Comparison of ENCODE assay signal across 9 cellular contexts in the genomic region with DNA sequence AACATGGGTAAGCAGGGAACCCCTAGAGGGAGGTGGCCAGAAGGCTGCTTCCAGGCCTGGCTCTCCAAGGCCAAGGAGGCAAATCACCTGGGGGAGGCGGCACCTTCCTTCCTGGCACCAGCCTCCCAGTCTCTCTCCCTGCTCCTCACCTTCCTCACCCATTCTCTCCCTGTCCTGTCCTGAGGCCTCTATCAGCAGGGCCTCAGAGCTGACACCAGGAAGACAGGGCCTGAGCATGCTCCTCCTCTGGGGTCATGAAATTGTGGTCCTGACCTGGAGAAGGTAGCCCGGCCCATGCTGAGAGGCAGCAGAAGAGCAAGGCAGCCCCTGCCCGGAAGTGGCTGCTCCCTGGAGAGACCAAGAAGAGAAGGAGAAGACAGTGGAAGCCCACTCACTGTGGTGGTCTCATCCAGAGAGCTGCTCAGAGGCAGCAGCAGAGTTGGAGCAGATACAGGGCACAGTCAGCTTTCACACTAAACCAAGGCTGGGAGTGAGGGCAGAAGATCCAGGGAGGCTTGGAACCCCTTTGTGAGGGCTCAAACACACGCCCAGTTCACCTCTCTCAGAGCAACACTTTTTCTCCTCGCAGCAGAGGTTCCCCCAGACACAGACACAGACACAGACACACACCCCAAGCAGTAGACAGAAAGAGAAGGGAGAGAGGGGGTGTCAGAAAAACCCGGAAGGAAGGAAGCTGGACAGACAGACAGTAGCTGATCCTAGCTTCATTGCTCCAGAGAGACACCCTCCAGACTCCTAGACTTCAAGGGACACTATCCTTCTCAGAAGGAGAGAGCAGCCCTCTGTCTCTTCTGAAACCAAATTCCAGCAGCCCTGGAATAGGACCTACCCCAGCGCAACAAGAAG. TPM values are rescaled to one million over a fixed set of nuclear protein-coding genes. Genes with fewer than 3 reads are reported as not detected.
A peak's percentile ranks its signal among the peaks of the same experiment; 100 is the strongest.
DNase-seq lines count a peak whose midpoint lies in the region; ATAC-seq, FAIRE-seq and TF ChIP-seq lines count a peak whose summit lies in the region.
"Had no signal": no experiment of that assay in that cellular context is flagged by ENCODE, and none has a peak within 500 bp of the region (broad histone marks: within the 10 kb centered on the region; RNA-seq: fewer than 3 reads in every experiment).

No MANE protein-coding gene starts in this region.

- H3K27me3 ChIP-seq in gastroesophageal sphincter (no peaks in the 10 kb centered on the region), sigmoid colon (no peaks in the 10 kb centered on the region)

- DNase-seq in GM18507 (ENCODE audit: extremely low spot score, insufficient read length, low read depth) (no peak), activated B cell treated with CpG ODN at 0.5 μM for 24 hours (no peak), sigmoid colon (peak; percentile 65), COLO829 (ENCODE audit: low spot score) (no peak), DMS79 treated with DMSO at 0.1 percent for 48 hours (lab: John Stamatoyannopoulos, UW) (no peak)

- POLR2A ChIA-PET in activated B cell treated with CpG ODN at 0.5 μM for 24 hours (lab: Charles Lee) = interaction anchor here (0.6 to 6.0 kb wide), 11 partner anchors 11 to 246 kb away, joined by 3 to 109 read pairs (median 4); a partner anchor contains a TSS

- peaks cover 2% of the 10 kb centered on the region for H3K27me3 Mint-ChIP-seq in activated B cell treated with CpG ODN at 0.5 μM for 24 hours

- H3K27ac Mint-ChIP-seq in activated B cell treated with CpG ODN at 0.5 μM for 24 hours = peak overlapping the region; percentile 78

- H3K4me1 Mint-ChIP-seq in activated B cell treated with CpG ODN at 0.5 μM for 24 hours = peaks cover 75% of the 10 kb centered on the region

- ATAC-seq in activated B cell treated with CpG ODN at 0.5 μM for 24 hours (ENCODE audit: low read depth) = no peak
- ATAC-seq in gastroesophageal sphincter = no peak
- ATAC-seq in HG02981 (IDR thresholded peaks at IDR 0.05; ENCODE audit: unreplicated experiment) = no peak
- no peak for ATAC-seq in HG03520 (IDR thresholded peaks at IDR 0.05; ENCODE audit: unreplicated experiment)

- TF ChIP-seq EP300 in gastroesophageal sphincter (IDR thresholded peaks at IDR 0.05) (no peak), sigmoid colon (IDR thresholded peaks at IDR 0.05) (no peak)

- H3K4me3 ChIP-seq in gastroesophageal sphincter (peak overlapping the region; percentile 88 to 94), sigmoid colon (peak overlapping the region; percentile 88 to 98 (median 90))

- no peak for TF ChIP-seq CTCF in activated B cell treated with CpG ODN at 0.5 μM for 24 hours (IDR thresholded peaks at IDR 0.05)
- TF ChIP-seq CTCF in gastroesophageal sphincter (IDR thresholded peaks at IDR 0.05) = no peak
- TF ChIP-seq CTCF in sigmoid colon (IDR thresholded peaks at IDR 0.05) = no peak

- WGBS in gastroesophageal sphincter (ENCODE audit: low coverage in 1 of 2), 2 donors = 0% methylated on average over 1 of the region's 7 CpGs; no CpG with 5 or more reads in 1 of the 2 donors
- WGBS in sigmoid colon, 2 donors = 6 to 14% methylated on average over 7 of the region's 7 CpGs

- CTCF ChIA-PET in activated B cell treated with CpG ODN at 0.5 μM for 24 hours (lab: Charles Lee) = interaction anchor here (0.6 to 2.7 kb wide), 3 partner anchors 12 to 34 kb away, joined by 3 to 7 read pairs (median 3); no protein-coding TSS in a partner anchor

- peaks cover 7% of the 10 kb centered on the region for H3K36me3 Mint-ChIP-seq in activated B cell treated with CpG ODN at 0.5 μM for 24 hours (ENCODE audit: low read depth)

- peak overlapping the region; percentile 90 to 98 (median 95) for H3K27ac ChIP-seq in gastroesophageal sphincter
- peak overlapping the region; percentile 95 to 100 (median 100) for H3K27ac ChIP-seq in sigmoid colon

- TF ChIP-seq POLR2A in gastroesophageal sphincter (IDR thresholded peaks at IDR 0.05) (no peak), sigmoid colon (IDR thresholded peaks at IDR 0.05) (no peak)

- intact Hi-C loops in activated B cell treated with CpG ODN at 0.5 μM for 24 hours (cut with micrococcal nuclease) (loop anchor here (1.0 kb wide), 1 partner anchor 9 kb away; no protein-coding TSS in a partner anchor), sigmoid colon (cut with DNase I) (loop anchor here (2.0 kb wide), 1 partner anchor 133 kb away; a partner anchor contains a TSS)

- H3K4me3 Mint-ChIP-seq in activated B cell treated with CpG ODN at 0.5 μM for 24 hours = peak overlapping the region; percentile 88

- H3K36me3 ChIP-seq in gastroesophageal sphincter (no peaks in the 10 kb centered on the region), sigmoid colon (no peaks in the 10 kb centered on the region)

- peaks cover 3 to 86% (median 51%) of the 10 kb centered on the region in 3 donors for H3K4me1 ChIP-seq in gastroesophageal sphincter
- peaks cover 0 to 78% (median 72%) of the 10 kb centered on the region in 4 donors for H3K4me1 ChIP-seq in sigmoid colon

- H3K9me3 ChIP-seq in gastroesophageal sphincter = no peaks in the 10 kb centered on the region
- H3K9me3 ChIP-seq in sigmoid colon = no peaks in the 10 kb centered on the region

- peak; percentile 9 for FAIRE-seq in GM18507 (lab: Jason Lieb, UNC)

- H3K9me3 Mint-ChIP-seq in activated B cell treated with CpG ODN at 0.5 μM for 24 hours = no peaks in the 10 kb centered on the region

RNA-seq across cellular contexts. Expression of a gene that starts 1.8 kb away (rescaled TPM):
- total RNA-seq in activated B cell treated with CpG ODN at 0.5 μM for 24 hours (20.4 and 21.9 TPM in 2 replicates), gastroesophageal sphincter (10 to 100 TPM; 24.6 to 66.2 (median 30.8) TPM), sigmoid colon (10 to 100 TPM in 3 of 4 donors, 1 to 10 TPM in 1; 7.9 to 46.5 (median 10.8) TPM)
- polyA plus RNA-seq in sigmoid colon = 10 to 100 TPM in 1 of 3 donors, 1 to 10 TPM in 2; 4.8 to 33.2 (median 7.4) TPM

RNA-seq across cellular contexts. Expression of a gene that starts 32.1 kb away (rescaled TPM):
- total RNA-seq in activated B cell treated with CpG ODN at 0.5 μM for 24 hours = 0.27 TPM in 1 of 2 replicates, not detected in the other
- not detected for total RNA-seq in gastroesophageal sphincter
- not detected for total RNA-seq in sigmoid colon
- polyA plus RNA-seq in sigmoid colon = not detected
- total RNA-seq: RPMI7951 had no signal

RNA-seq across cellular contexts. Expression of a gene that starts 40.3 kb away (rescaled TPM):
- 198 and 199 TPM in 2 replicates for total RNA-seq in activated B cell treated with CpG ODN at 0.5 μM for 24 hours
- under 1 TPM in 1 of 4 donors, not detected in 3; 0.08 TPM for total RNA-seq in gastroesophageal sphincter
- total RNA-seq in sigmoid colon = not detected
- polyA plus RNA-seq in sigmoid colon = 10 to 100 TPM in 1 of 3 donors, under 1 TPM in 2; under 0.01 to 11.5 (median 0.23) TPM
- total RNA-seq: RPMI7951 had no signal

RNA-seq across cellular contexts. Expression of a gene that starts 47.6 kb away (rescaled TPM):
- not detected in 2 replicates for total RNA-seq in activated B cell treated with CpG ODN at 0.5 μM for 24 hours
- not detected for total RNA-seq in gastroesophageal sphincter
- total RNA-seq in sigmoid colon = not detected
- not detected for polyA plus RNA-seq in sigmoid colon
- total RNA-seq: RPMI7951 had no signal

Comparison
In these comparisons a context has a peak if more than half of its experiments do, and no peak if none do; other contexts are left out.
1. RNA of a gene that starts 40.3 kb away (total RNA-seq): 198 to 199 TPM in activated B cell treated with CpG ODN at 0.5 μM for 24 hours; 0.08 TPM in gastroesophageal sphincter and not detected in sigmoid colon; every median in the first group is over 100 times any median in the second.